Comparison of ENCODE assay signal across 30 cellular contexts in the genomic region with DNA sequence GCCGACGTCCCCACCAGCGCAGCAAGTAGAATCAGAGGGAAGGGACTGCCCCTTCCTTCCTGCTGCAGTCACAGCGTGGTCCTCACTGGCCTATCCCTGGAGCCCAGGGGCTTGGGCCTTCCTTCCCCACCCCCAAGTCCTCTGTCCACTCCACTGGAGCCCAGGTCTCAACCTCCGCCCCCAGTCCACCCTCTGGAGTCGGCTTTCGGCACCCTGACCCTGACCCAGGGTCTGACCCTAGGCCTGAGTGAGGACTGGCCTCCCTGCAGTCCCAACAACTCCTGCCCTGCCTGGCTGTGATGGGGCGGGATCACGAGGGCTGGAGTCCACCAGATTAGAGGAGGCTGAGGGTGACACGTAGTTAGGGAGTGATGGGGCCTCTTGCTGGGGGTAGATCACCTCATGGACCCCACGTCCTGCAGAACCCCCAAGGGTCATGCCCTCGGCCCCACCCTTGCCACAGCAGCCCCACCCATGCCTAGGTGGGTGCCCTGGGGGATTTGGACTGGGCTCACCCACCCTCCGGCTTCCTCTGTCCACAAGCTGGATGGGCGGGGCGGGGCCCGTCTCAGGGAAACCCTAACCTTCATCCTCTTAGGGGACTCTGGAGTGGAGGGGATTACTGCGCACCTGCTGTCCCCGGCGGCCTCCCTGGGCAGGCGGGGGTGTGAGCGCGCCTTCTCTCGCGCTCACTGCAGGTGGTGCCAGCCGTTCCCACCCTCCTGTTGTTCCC. TPM values are rescaled to one million over a fixed set of nuclear protein-coding genes. Genes with fewer than 3 reads are reported as not detected.
"Had no signal": no experiment of that assay in that cellular context is flagged by ENCODE, and none has a peak within 500 bp of the region (broad histone marks: within the 10 kb centered on the region; RNA-seq: fewer than 3 reads in every experiment).

No MANE protein-coding gene starts in this region.

- H3K4me3 Mint-ChIP-seq: immature natural killer cell; memory B cell; stimulated activated naive CD8-positive, alpha-beta T cell treated with anti-CD3 and anti-CD28 coated beads, Interleukin-15, Interleukin-2, amounts not matched to agents 100 ng/mL and 50 ng/mL, for 24 hours had no signal

- DNase-seq: activated CD4-positive, alpha-beta T cell treated with anti-CD3 and anti-CD28 coated beads for 4 hours; activated CD4-positive, alpha-beta T cell treated with anti-CD3 and anti-CD28 coated beads, Interleukin-2, amount 50 U/mL, for 4 hours; activated CD8-positive, alpha-beta memory T cell treated with anti-CD3 and anti-CD28 coated beads for 24 hours; activated effector memory CD4-positive, alpha-beta T cell treated with anti-CD3 and anti-CD28 coated beads, Interleukin-2, amount 50 U/mL, for 16 hours; dorsolateral prefrontal cortex; effector memory CD4-positive, alpha-beta T cell; foreskin keratinocyte; heart left ventricle; hypothalamus; immature natural killer cell; midbrain; naive thymus-derived CD4-positive, alpha-beta T cell; ovary; stimulated activated CD4-positive, alpha-beta T cell treated with anti-CD3 and anti-CD28 coated beads, Interleukin-12 subunit alpha, Interleukin-12 subunit beta, amount 100 ng/mL, for 4 hours; stimulated activated CD4-positive, alpha-beta T cell treated with anti-CD3 and anti-CD28 coated beads, Interleukin-4, amount 100 ng/mL, for 1 hour; trophoblast cell; uterus had no signal

- ATAC-seq: activated naive CD4-positive, alpha-beta T cell treated with anti-CD3 and anti-CD28 coated beads, Interleukin-2, amount 50 U/mL, for 72 hours; foreskin keratinocyte; heart left ventricle; naive thymus-derived CD4-positive, alpha-beta T cell; sciatic nerve had no signal

- H3K27me3 Mint-ChIP-seq: memory B cell; naive thymus-derived CD4-positive, alpha-beta T cell; progenitor cell of endocrine pancreas; stimulated activated naive CD8-positive, alpha-beta T cell treated with anti-CD3 and anti-CD28 coated beads, Interleukin-15, Interleukin-2, amounts not matched to agents 100 ng/mL and 50 ng/mL, for 24 hours had no signal

- H3K27ac Mint-ChIP-seq: activated naive CD4-positive, alpha-beta T cell treated with anti-CD3 and anti-CD28 coated beads, Interleukin-2, amount 50 U/mL, for 72 hours; memory B cell; progenitor cell of endocrine pancreas; stimulated activated naive CD8-positive, alpha-beta T cell treated with anti-CD3 and anti-CD28 coated beads, Interleukin-15, Interleukin-2, amounts not matched to agents 100 ng/mL and 50 ng/mL, for 24 hours had no signal

- H3K9me3 Mint-ChIP-seq: activated naive CD4-positive, alpha-beta T cell treated with anti-CD3 and anti-CD28 coated beads, Interleukin-2, amount 50 U/mL, for 72 hours; immature natural killer cell; memory B cell; stimulated activated naive CD8-positive, alpha-beta T cell treated with anti-CD3 and anti-CD28 coated beads, Interleukin-15, Interleukin-2, amounts not matched to agents 100 ng/mL and 50 ng/mL, for 24 hours had no signal

RNA-seq across cellular contexts. Expression of a gene that starts 3.8 kb away (rescaled TPM):
- total RNA-seq: activated naive CD4-positive, alpha-beta T cell treated with anti-CD3 and anti-CD28 coated beads, Interleukin-2, amount 50 U/mL, for 72 hours; bronchial epithelial cell; endothelial cell of umbilical vein; foreskin keratinocyte; heart left ventricle; kidney epithelial cell; lower leg skin; naive thymus-derived CD4-positive, alpha-beta T cell; progenitor cell of endocrine pancreas; renal cortical epithelial cell; sciatic nerve; subcutaneous adipose tissue; T-helper 1 cell treated with Interleukin-12 subunit alpha and Interleukin-12 subunit beta and Interleukin-4 antibody, amounts not matched to agents 30 ng/mL and 1 ng/mL, for 36 hours; thoracic aorta had no signal

RNA-seq across cellular contexts. Expression of a gene that starts 18.0 kb away (rescaled TPM):
- total RNA-seq: bronchial epithelial cell, endothelial cell of umbilical vein, foreskin keratinocyte had no signal

RNA-seq across cellular contexts. Expression of a gene that starts 60.0 kb away (rescaled TPM):
- total RNA-seq: endothelial cell of umbilical vein, foreskin keratinocyte had no signal
